ENCODE assay signal across 19 cellular contexts in genomic region chr3:65894679-65895078, GRCh38.
A peak's percentile ranks its signal among the peaks of the same experiment; 100 is the strongest.
DNase-seq lines count a peak whose midpoint lies in the region; ATAC-seq and TF ChIP-seq lines count a peak whose summit lies in the region.
"Had no signal": no experiment of that assay in that cellular context is flagged by ENCODE, and none has a peak within 500 bp of the region (broad histone marks: within the 10 kb centered on the region; RNA-seq: fewer than 3 reads in every experiment).

No MANE protein-coding gene starts in this region.

- H3K9me3 ChIP-seq in ascending aorta (no peaks in the 10 kb centered on the region), thoracic aorta (no peaks in the 10 kb centered on the region)
- H3K9me3 ChIP-seq: Caco-2, heart left ventricle had no signal

- H3K4me1 Mint-ChIP-seq in activated T-cell treated with anti-CD3 and anti-CD28 coated beads, Interleukin-2, amount 50 U/mL, for 72 hours (ENCODE audit: low read depth) = no peaks in the 10 kb centered on the region
- H3K4me1 Mint-ChIP-seq: T-helper 17 cell had no signal

- no peak overlapping the region for H3K4me3 ChIP-seq in ascending aorta
- no peak overlapping the region for H3K4me3 ChIP-seq in foreskin fibroblast (ENCODE audit: low read depth in 1 of 2, low read length in 2 of 2)
- H3K4me3 ChIP-seq in thoracic aorta = no peak overlapping the region
- H3K4me3 ChIP-seq: heart left ventricle had no signal

- H3K4me3 Mint-ChIP-seq in activated T-cell treated with anti-CD3 and anti-CD28 coated beads, Interleukin-2, amount 50 U/mL, for 72 hours = no peak overlapping the region
- H3K4me3 Mint-ChIP-seq: endodermal cell, T-helper 17 cell had no signal

- no peaks in the 10 kb centered on the region for H3K27me3 ChIP-seq in ascending aorta
- no peaks in the 10 kb centered on the region for H3K27me3 ChIP-seq in thoracic aorta (replicated peaks; ENCODE audit: insufficient read depth)
- H3K27me3 ChIP-seq: heart left ventricle had no signal

- H3K9me3 Mint-ChIP-seq in activated T-cell treated with anti-CD3 and anti-CD28 coated beads, Interleukin-2, amount 50 U/mL, for 72 hours = peaks cover 0 to 2% of the 10 kb centered on the region in 2 donors
- H3K9me3 Mint-ChIP-seq: endodermal cell had no signal

- no peak for TF ChIP-seq CTCF in ascending aorta (IDR thresholded peaks at IDR 0.05)
- no peak for TF ChIP-seq CTCF in foreskin fibroblast (IDR thresholded peaks at IDR 0.05; ENCODE audit: low read depth, low read length)
- TF ChIP-seq CTCF in thoracic aorta (IDR thresholded peaks at IDR 0.05) = no peak

- DNase-seq in NCI-H748 (lab: John Stamatoyannopoulos, UW; ENCODE audit: unreplicated experiment) (peak; percentile 5), NCI-H748 treated with DMSO at 0.1 percent for 48 hours (lab: John Stamatoyannopoulos, UW) (no peak), ascending aorta (ENCODE audit: low spot score in 2 of 2) (peak in 1 of 2 donors; percentile 76), foreskin fibroblast (peak; percentile 63 to 76), thoracic aorta (ENCODE audit: low spot score) (no peak)
- no peak for DNase-seq in activated T-cell treated with anti-CD3 and anti-CD28 coated beads, Interleukin-2, amount 50 U/mL, for 72 hours
- DNase-seq in stimulated activated naive CD4-positive, alpha-beta T cell treated with Interleukin-2 at 50 U/mL for 16 hours (lab: John Stamatoyannopoulos, UW) = no peak
- DNase-seq: 8988T; activated naive CD4-positive, alpha-beta T cell treated with Interleukin-2 at 50 U/mL for 16 hours; Caco-2; endodermal cell; heart left ventricle; NCI-H2171; posterior cingulate gyrus; Right ventricle myocardium superior; stimulated activated CD4-positive, alpha-beta T cell treated with anti-CD3 and anti-CD28 coated beads, Interleukin-12 subunit alpha, Interleukin-12 subunit beta, amount 100 ng/mL, for 4 hours; T-helper 17 cell had no signal

- intact Hi-C loops in ascending aorta (cut with DNase I) = loop anchor here (2.0 kb wide), 3 partner anchors 52 to 144 kb away; partner anchors contain the start of gene MAGI1

- H3K36me3 ChIP-seq in ascending aorta = no peaks in the 10 kb centered on the region
- no peaks in the 10 kb centered on the region for H3K36me3 ChIP-seq in thoracic aorta
- H3K36me3 ChIP-seq: heart left ventricle had no signal

- H3K4me1 ChIP-seq in ascending aorta (peaks cover 4 to 32% of the 10 kb centered on the region in 2 donors), thoracic aorta (ENCODE audit: control insufficient read depth in 1 of 2, low read depth in 2 of 2) (peaks cover 19 to 62% of the 10 kb centered on the region in 2 donors)

- peak; percentile 13 for ATAC-seq in thoracic aorta (ENCODE audit: insufficient number of reproducible peaks, low FRiP score, low read depth)
- ATAC-seq in activated T-cell treated with anti-CD3 and anti-CD28 coated beads, Interleukin-2, amount 50 U/mL, for 72 hours (replicated peaks in 1 of 2) = no peak
- no peak for ATAC-seq in GM18873 (IDR thresholded peaks at IDR 0.05; ENCODE audit: low FRiP score, unreplicated experiment)
- ATAC-seq: activated CD4-positive, CD25-positive, alpha-beta regulatory T cell treated with anti-CD3 and anti-CD28 coated beads, Interleukin-2, amount 50 U/mL, for 24 hours; T-helper 17 cell had no signal

- no peaks in the 10 kb centered on the region for H3K27me3 Mint-ChIP-seq in activated T-cell treated with anti-CD3 and anti-CD28 coated beads, Interleukin-2, amount 50 U/mL, for 72 hours (ENCODE audit: low read depth)

- no peaks in the 10 kb centered on the region for H3K36me3 Mint-ChIP-seq in activated T-cell treated with anti-CD3 and anti-CD28 coated beads, Interleukin-2, amount 50 U/mL, for 72 hours (ENCODE audit: insufficient read depth in 2 of 2)

- H3K27ac ChIP-seq in ascending aorta (peak overlapping the region; percentile 76 to 84), thoracic aorta (peak overlapping the region; percentile 52 to 57)
- H3K27ac ChIP-seq: heart left ventricle had no signal

- H3K27ac Mint-ChIP-seq in activated T-cell treated with anti-CD3 and anti-CD28 coated beads, Interleukin-2, amount 50 U/mL, for 72 hours = no peak overlapping the region
- H3K27ac Mint-ChIP-seq: endodermal cell, T-helper 17 cell had no signal

Comparison
In these comparisons a context has a peak if more than half of its experiments do, and no peak if none do; other contexts are left out.
1. DNase-seq: peak in NCI-H748 (single experiment) and foreskin fibroblast (2 of 2); none in NCI-H748 treated with DMSO at 0.1 percent for 48 hours (single experiment), thoracic aorta (single experiment), activated T-cell treated with anti-CD3 and anti-CD28 coated beads, Interleukin-2, amount 50 U/mL, for 72 hours (0 of 2) and stimulated activated naive CD4-positive, alpha-beta T cell treated with Interleukin-2 at 50 U/mL for 16 hours (single experiment).